Comparison of ENCODE assay signal across 8 cellular contexts in genomic region chr7:43584200-43584586, GRCh38. TPM values are rescaled to one million over a fixed set of nuclear protein-coding genes. Genes with fewer than 3 reads are reported as not detected.
DNase-seq lines count a peak whose midpoint lies in the region; ATAC-seq and TF ChIP-seq lines count a peak whose summit lies in the region.

No MANE protein-coding gene starts in this region.

- TF ChIP-seq CTCF in RWPE2 (IDR thresholded peaks at IDR 0.05; ENCODE audit: poor library complexity, severe bottlenecking), result no peak
- no peak for TF ChIP-seq CTCF in brain (conservative IDR thresholded peaks at IDR 0.05)

- H3K36me3 ChIP-seq in RWPE2 (ENCODE audit: low read depth), result peaks cover 46% of the 10 kb centered on the region

- peak overlapping the region; percentile 94 to 98 (median 96) for H3K4me3 Mint-ChIP-seq in brain
- H3K4me3 Mint-ChIP-seq in stimulated activated effector memory CD8-positive, alpha-beta T cell treated with anti-CD3 and anti-CD28 coated beads, Interleukin-12 subunit alpha, Interleukin-12 subunit beta, amount 100 ng/mL, for 72 hours, result peak overlapping the region; percentile 91

- H3K27ac ChIP-seq in RWPE2 (ENCODE audit: poor library complexity, severe bottlenecking), result peak overlapping the region; percentile 84

- H3K27me3 ChIP-seq in RWPE2 (ENCODE audit: insufficient read depth, poor library complexity, severe bottlenecking), result no peaks in the 10 kb centered on the region

- H3K4me1 ChIP-seq in RWPE2 (ENCODE audit: insufficient read depth, poor library complexity, severe bottlenecking), result peaks cover 30% of the 10 kb centered on the region

- H3K9me3 Mint-ChIP-seq in brain, result peaks cover under 1 to 4% (median 4%) of the 10 kb centered on the region in 5 experiments
- H3K9me3 Mint-ChIP-seq in stimulated activated effector memory CD8-positive, alpha-beta T cell treated with anti-CD3 and anti-CD28 coated beads, Interleukin-12 subunit alpha, Interleukin-12 subunit beta, amount 100 ng/mL, for 72 hours, result no peaks in the 10 kb centered on the region

- peak overlapping the region; percentile 64 to 97 (median 94) for H3K27ac Mint-ChIP-seq in brain
- peak overlapping the region; percentile 94 for H3K27ac Mint-ChIP-seq in stimulated activated effector memory CD8-positive, alpha-beta T cell treated with anti-CD3 and anti-CD28 coated beads, Interleukin-12 subunit alpha, Interleukin-12 subunit beta, amount 100 ng/mL, for 72 hours

- H3K4me1 Mint-ChIP-seq in brain, result peaks cover 24% of the 10 kb centered on the region
- peaks cover 42% of the 10 kb centered on the region for H3K4me1 Mint-ChIP-seq in stimulated activated effector memory CD8-positive, alpha-beta T cell treated with anti-CD3 and anti-CD28 coated beads, Interleukin-12 subunit alpha, Interleukin-12 subunit beta, amount 100 ng/mL, for 72 hours

- peaks cover 34% of the 10 kb centered on the region for H3K27me3 Mint-ChIP-seq in brain

- H3K36me3 Mint-ChIP-seq in brain, result no peaks in the 10 kb centered on the region
- H3K36me3 Mint-ChIP-seq in stimulated activated effector memory CD8-positive, alpha-beta T cell treated with anti-CD3 and anti-CD28 coated beads, Interleukin-12 subunit alpha, Interleukin-12 subunit beta, amount 100 ng/mL, for 72 hours, result peaks cover 37% of the 10 kb centered on the region

- H3K4me3 ChIP-seq in RWPE2 (ENCODE audit: severe bottlenecking), result peak overlapping the region; percentile 98

- peak; percentile 16 for ATAC-seq in RWPE2 (ENCODE audit: low read depth)
- ATAC-seq in stimulated activated effector memory CD8-positive, alpha-beta T cell treated with anti-CD3 and anti-CD28 coated beads, Interleukin-12 subunit alpha, Interleukin-12 subunit beta, amount 100 ng/mL, for 72 hours, result no peak

- H3K9me3 ChIP-seq in RWPE2 (ENCODE audit: severe bottlenecking), result no peaks in the 10 kb centered on the region

- peak; percentile 37 for DNase-seq in activated CD4-positive, CD25-positive, alpha-beta regulatory T cell treated with anti-CD3 and anti-CD28 coated beads, Interleukin-2, amount 50 U/mL, for 72 hours
- no peak for DNase-seq in activated CD4-positive, CD25-positive, alpha-beta regulatory T cell (lab: John Stamatoyannopoulos, UW)
- DNase-seq in RWPE2 (ENCODE audit: low spot score), result no peak
- DNase-seq in iris pigment epithelial cell (ENCODE audit: low read depth), result peak; percentile 79
- peak in 1 of 2 donors; percentile 69 for DNase-seq in stimulated activated effector memory CD8-positive, alpha-beta T cell treated with anti-CD3 and anti-CD28 coated beads, Interleukin-12 subunit alpha, Interleukin-12 subunit beta, amount 100 ng/mL, for 72 hours (ENCODE audit: low spot score in 2 of 2)
- DNase-seq in GM19240 (ENCODE audit: insufficient read length, low spot score), result no peak
- no peak for DNase-seq in NCI-H2029 treated with DMSO at 0.1 percent for 48 hours (lab: John Stamatoyannopoulos, UW)

RNA-seq across cellular contexts. Expression of gene STK17A, which starts 1.3 kb away (rescaled TPM):
- 4.2 TPM for polyA plus RNA-seq in brain (ENCODE audit: insufficient read depth, low read depth, low replicate concordance)

Comparison
In these comparisons a context has a peak if more than half of its experiments do, and no peak if none do; other contexts are left out.
1. DNase-seq: peak in activated CD4-positive, CD25-positive, alpha-beta regulatory T cell treated with anti-CD3 and anti-CD28 coated beads, Interleukin-2, amount 50 U/mL, for 72 hours (single experiment) and iris pigment epithelial cell (single experiment); none in activated CD4-positive, CD25-positive, alpha-beta regulatory T cell (0 of 4), RWPE2 (single experiment), GM19240 (single experiment) and NCI-H2029 treated with DMSO at 0.1 percent for 48 hours (single experiment).